In the genomic region with DNA sequence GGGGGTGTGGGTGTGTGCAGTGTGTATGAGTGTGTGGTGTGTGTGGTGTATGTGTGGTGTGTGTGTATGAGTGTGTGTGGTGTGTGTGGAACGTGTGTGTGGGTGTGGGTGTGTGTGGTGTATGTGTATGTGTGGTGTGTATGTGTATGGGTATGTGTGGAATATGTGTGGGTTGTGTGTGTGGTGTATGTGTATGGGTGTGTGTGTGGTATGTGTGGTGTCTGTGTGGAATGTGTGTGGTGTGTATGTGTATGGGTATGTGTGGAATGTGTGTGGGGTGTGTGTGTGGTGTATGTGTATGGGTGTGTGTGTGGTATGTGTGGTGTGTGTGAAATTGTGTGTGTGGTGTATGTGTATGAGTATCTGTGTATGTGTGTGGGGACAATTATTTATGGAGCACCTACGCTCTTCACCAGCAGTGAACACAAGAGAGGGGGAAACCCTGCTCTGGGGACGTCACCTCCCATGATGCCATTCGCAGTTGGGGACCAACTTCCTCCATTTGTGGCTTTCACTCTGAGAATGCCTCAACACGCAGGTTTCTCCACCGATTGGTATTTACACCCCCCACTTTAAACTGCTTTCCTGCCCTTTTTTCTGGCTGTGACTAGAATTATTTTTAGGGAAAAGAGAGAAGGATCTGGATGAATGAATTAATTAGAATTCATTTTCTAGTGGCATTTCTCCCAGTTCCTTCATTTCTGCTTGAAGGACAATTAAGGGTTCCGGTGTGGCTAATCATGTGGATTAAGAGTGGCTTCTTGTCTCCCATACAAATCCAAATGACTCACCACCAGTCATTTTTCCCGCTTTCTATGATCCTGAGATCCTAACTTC, we compare ENCODE assay signal across 8 cellular contexts.
DNase-seq lines count a peak whose midpoint lies in the region; ATAC-seq, FAIRE-seq and TF ChIP-seq lines count a peak whose summit lies in the region.

No MANE protein-coding gene starts in this region.

- H3K27me3 ChIP-seq in colonic mucosa (no peaks in the 10 kb centered on the region), brain microvascular endothelial cell (replicated peaks) (no peaks in the 10 kb centered on the region)

- no peak overlapping the region for H3K4me3 Mint-ChIP-seq in activated T-cell treated with anti-CD3 and anti-CD28 coated beads, Interleukin-2, amount 50 U/mL, for 24 hours

- H3K27ac Mint-ChIP-seq in activated T-cell treated with anti-CD3 and anti-CD28 coated beads, Interleukin-2, amount 50 U/mL, for 24 hours, result no peak overlapping the region

- H3K27me3 Mint-ChIP-seq in activated T-cell treated with anti-CD3 and anti-CD28 coated beads, Interleukin-2, amount 50 U/mL, for 24 hours, result peaks cover 42% of the 10 kb centered on the region

- H3K27ac ChIP-seq in colonic mucosa, result no peak overlapping the region
- no peak overlapping the region for H3K27ac ChIP-seq in brain microvascular endothelial cell

- no peak overlapping the region for H3K4me3 ChIP-seq in colonic mucosa
- H3K4me3 ChIP-seq in brain microvascular endothelial cell (ENCODE audit: low read depth, low read length), result no peak overlapping the region

- H3K36me3 ChIP-seq in colonic mucosa (no peaks in the 10 kb centered on the region), brain microvascular endothelial cell (replicated peaks) (no peaks in the 10 kb centered on the region)

- in situ Hi-C loops in GM13976 (cut with MboI; ENCODE audit: low sequenced_read_pairs, unreplicated experiment) (no loop called here), brain microvascular endothelial cell (cut with HindIII; ENCODE audit: low pct_ligation_motif_present, low sequenced_read_pairs) (no loop called here)

- peak; percentile 89 for ATAC-seq in GM21723 (IDR thresholded peaks at IDR 0.05; ENCODE audit: unreplicated experiment)

- H3K9ac ChIP-seq in colonic mucosa (ENCODE audit: low read depth in 2 of 2, low read length in 2 of 2), result no peak overlapping the region

- FAIRE-seq in frontal cortex (lab: Jason Lieb, UNC), result no peak

- peak; percentile 86 for DNase-seq in GM13976 (ENCODE audit: low spot score)
- peak; percentile 78 for DNase-seq in M059J (ENCODE audit: low read depth)
- DNase-seq in activated T-cell treated with anti-CD3 and anti-CD28 coated beads, Interleukin-2, amount 50 U/mL, for 24 hours, result peak; percentile 63
- peak; percentile 60 for DNase-seq in pons (ENCODE audit: low spot score)
- DNase-seq in colonic mucosa, result no peak
- DNase-seq in brain microvascular endothelial cell, result no peak
- DNase-seq in frontal cortex (ENCODE audit: low spot score in 2 of 2), result no peak

- no peaks in the 10 kb centered on the region for H3K36me3 Mint-ChIP-seq in activated T-cell treated with anti-CD3 and anti-CD28 coated beads, Interleukin-2, amount 50 U/mL, for 24 hours (ENCODE audit: low read depth)

- peaks cover 6% of the 10 kb centered on the region for H3K9me3 Mint-ChIP-seq in activated T-cell treated with anti-CD3 and anti-CD28 coated beads, Interleukin-2, amount 50 U/mL, for 24 hours

- intact Hi-C loops in colonic mucosa (cut with DNase I), result no loop called here

- no peaks in the 10 kb centered on the region for H3K4me1 ChIP-seq in colonic mucosa

- peaks cover 5% of the 10 kb centered on the region for H3K4me1 Mint-ChIP-seq in activated T-cell treated with anti-CD3 and anti-CD28 coated beads, Interleukin-2, amount 50 U/mL, for 24 hours (ENCODE audit: low read depth)

- no peaks in the 10 kb centered on the region for H3K9me3 ChIP-seq in colonic mucosa

- TF ChIP-seq CTCF in GM13976 (IDR thresholded peaks at IDR 0.05; ENCODE audit: borderline replicate concordance, control extremely low read depth, extremely low read depth, insufficient read depth, missing control alignments), result no peak
- TF ChIP-seq CTCF in colonic mucosa (IDR thresholded peaks at IDR 0.05), result no peak
- TF ChIP-seq CTCF in brain microvascular endothelial cell (IDR thresholded peaks at IDR 0.05; ENCODE audit: low read depth, low read length, missing control alignments), result no peak

Comparison
In these comparisons a context has a peak if more than half of its experiments do, and no peak if none do; other contexts are left out.
1. DNase-seq: peak in GM13976 (single experiment), M059J (single experiment), activated T-cell treated with anti-CD3 and anti-CD28 coated beads, Interleukin-2, amount 50 U/mL, for 24 hours (single experiment) and pons (single experiment); none in colonic mucosa (single experiment), brain microvascular endothelial cell (single experiment) and frontal cortex (0 of 2).